8 cellular contexts compared by ENCODE assay signal in genomic region chr14:74882103-74882920, GRCh38. TPM values are rescaled to one million over a fixed set of nuclear protein-coding genes. Genes with fewer than 3 reads are reported as not detected.
DNase-seq lines count a peak whose midpoint lies in the region; ATAC-seq and TF ChIP-seq lines count a peak whose summit lies in the region.

No MANE protein-coding gene starts in this region.

- H3K4me2 ChIP-seq in fibroblast of lung (ENCODE audit: extremely low read depth, insufficient read depth, low read length): peak overlapping the region; percentile 61
- peak overlapping the region; percentile 74 for H3K4me2 ChIP-seq in neuronal stem cell (ENCODE audit: insufficient read depth, low read length, poor library complexity, severe bottlenecking)

- DNase-seq in DMS 273 (lab: John Stamatoyannopoulos, UW; ENCODE audit: unreplicated experiment) (peak; percentile 77), DMS 273 treated with DMSO at 0.1 percent for 48 hours (lab: John Stamatoyannopoulos, UW) (no peak), NB4 (ENCODE audit: low read depth) (peak; percentile 72), fibroblast of lung (ENCODE audit: low read depth in 2 of 2) (peak; percentile 51 to 63), neuronal stem cell (ENCODE audit: low spot score) (peak; percentile 17), upper lobe of left lung (peak in 1 of 2 donors; percentile 60)
- peak; percentile 58 to 60 for DNase-seq in activated T-cell treated with anti-CD3 and anti-CD28 coated beads, Interleukin-2, amount 50 U/mL, for 72 hours

- H3K9me3 ChIP-seq in fibroblast of lung (ENCODE audit: control insufficient read depth, insufficient read depth, low read depth, low read length) (no peaks in the 10 kb centered on the region), neuronal stem cell (replicated peaks in 1 of 2; ENCODE audit: control insufficient read depth in 2 of 2, insufficient read depth in 1 of 2, low read depth in 1 of 2, low read length in 2 of 2) (no peaks in the 10 kb centered on the region), upper lobe of left lung (no peaks in the 10 kb centered on the region)

- WGBS in neuronal stem cell (ENCODE audit: extremely low coverage in 2 of 2, insufficient read length in 2 of 2, insufficient replicate concordance in 1 of 2), 2 donors: no CpG with 5 or more reads among the region's 49 CpGs
- 1% methylated on average over 31 to 36 of the region's 49 CpGs for WGBS in upper lobe of left lung, 2 donors

- TF ChIP-seq EP300 in upper lobe of left lung (IDR thresholded peaks at IDR 0.05): no peak

- H4K91ac ChIP-seq in neuronal stem cell (ENCODE audit: low read depth, low read length, poor library complexity): no peak overlapping the region

- H3K9me3 Mint-ChIP-seq in activated T-cell treated with anti-CD3 and anti-CD28 coated beads, Interleukin-2, amount 50 U/mL, for 72 hours: no peaks in the 10 kb centered on the region

- H3K27me3 ChIP-seq in fibroblast of lung (ENCODE audit: control insufficient read depth, insufficient read depth, low read length) (no peaks in the 10 kb centered on the region), neuronal stem cell (ENCODE audit: control insufficient read depth in 3 of 3, insufficient read depth in 3 of 3, low read depth in 1 of 3, low read length in 3 of 3) (no peaks in the 10 kb centered on the region), upper lobe of left lung (no peaks in the 10 kb centered on the region)

- H4K8ac ChIP-seq in neuronal stem cell (ENCODE audit: low read depth, low read length): no peak overlapping the region

- peaks cover 4 to 18% of the 10 kb centered on the region in 2 donors for H3K36me3 Mint-ChIP-seq in activated T-cell treated with anti-CD3 and anti-CD28 coated beads, Interleukin-2, amount 50 U/mL, for 72 hours (ENCODE audit: insufficient read depth in 2 of 2)

- no peak overlapping the region for H2BK15ac ChIP-seq in neuronal stem cell (ENCODE audit: low read length)

- peak; percentile 34 for ATAC-seq in HG02588 (IDR thresholded peaks at IDR 0.05; ENCODE audit: unreplicated experiment)
- peak; percentile 50 to 63 for ATAC-seq in activated T-cell treated with anti-CD3 and anti-CD28 coated beads, Interleukin-2, amount 50 U/mL, for 72 hours (replicated peaks in 1 of 2)
- peak; percentile 63 to 83 for ATAC-seq in upper lobe of left lung (ENCODE audit: low FRiP score in 2 of 2)

- H2BK5ac ChIP-seq in neuronal stem cell (ENCODE audit: low read length): peak overlapping the region; percentile 40

- no peaks in the 10 kb centered on the region for H3K27me3 Mint-ChIP-seq in activated T-cell treated with anti-CD3 and anti-CD28 coated beads, Interleukin-2, amount 50 U/mL, for 72 hours (ENCODE audit: low read depth)

- H3K4me3 ChIP-seq in NB4 (ENCODE audit: low read depth, low read length): peak overlapping the region; percentile 96
- peak overlapping the region; percentile 67 to 98 (median 86) for H3K4me3 ChIP-seq in fibroblast of lung (replicated peaks in 1 of 4; ENCODE audit: control extremely low read depth in 1 of 4, insufficient read depth in 1 of 4, low read depth in 3 of 4, low read length in 4 of 4)
- peak overlapping the region; percentile 95 to 97 for H3K4me3 ChIP-seq in neuronal stem cell (ENCODE audit: low read length in 2 of 2)
- H3K4me3 ChIP-seq in upper lobe of left lung: peak overlapping the region; percentile 39 to 100 (median 91)

- H3K23ac ChIP-seq in neuronal stem cell (ENCODE audit: low read depth, low read length, poor library complexity): peak overlapping the region; percentile 98

- H3K18ac ChIP-seq in neuronal stem cell (ENCODE audit: low read length): peak overlapping the region; percentile 97

- H3K4me3 Mint-ChIP-seq in activated T-cell treated with anti-CD3 and anti-CD28 coated beads, Interleukin-2, amount 50 U/mL, for 72 hours: peak overlapping the region; percentile 95 to 98

- no peak overlapping the region for H2BK120ac ChIP-seq in neuronal stem cell (ENCODE audit: low read depth, low read length)

- H2BK12ac ChIP-seq in neuronal stem cell (ENCODE audit: low read length): no peak overlapping the region

- TF ChIP-seq POLR2A in NB4 (IDR thresholded peaks at IDR 0.05; ENCODE audit: extremely low read depth, insufficient read length) (no peak), upper lobe of left lung (IDR thresholded peaks at IDR 0.05) (peak in 1 of 4 donors; percentile 14)

- peak overlapping the region; percentile 100 for H3K27ac Mint-ChIP-seq in activated T-cell treated with anti-CD3 and anti-CD28 coated beads, Interleukin-2, amount 50 U/mL, for 72 hours

- H2AK5ac ChIP-seq in neuronal stem cell (ENCODE audit: low read depth, low read length): no peak overlapping the region

- H3K27ac ChIP-seq in fibroblast of lung (ENCODE audit: insufficient read depth, low read length) (peak overlapping the region; percentile 86), neuronal stem cell (replicated peaks; ENCODE audit: low read length) (no peak overlapping the region), upper lobe of left lung (peak overlapping the region; percentile 95 to 98 (median 96))

- H3K4me1 Mint-ChIP-seq in activated T-cell treated with anti-CD3 and anti-CD28 coated beads, Interleukin-2, amount 50 U/mL, for 72 hours (ENCODE audit: low read depth): peaks cover 69% of the 10 kb centered on the region

- H3K36me3 ChIP-seq in fibroblast of lung (ENCODE audit: control insufficient read depth, insufficient read depth, low read length) (peaks cover 1% of the 10 kb centered on the region), neuronal stem cell (replicated peaks in 1 of 2; ENCODE audit: control insufficient read depth in 2 of 2, insufficient read depth in 2 of 2, low read length in 2 of 2) (peaks cover 2 to 39% of the 10 kb centered on the region in 2 donors), upper lobe of left lung (peaks cover 0 to 16% (median 0%) of the 10 kb centered on the region in 4 donors)

- H2AFZ ChIP-seq in fibroblast of lung (ENCODE audit: low read length): peak overlapping the region; percentile 8
- H2AFZ ChIP-seq in neuronal stem cell (ENCODE audit: low read length): peak overlapping the region; percentile 98

- no peaks in the 10 kb centered on the region for H3K79me1 ChIP-seq in neuronal stem cell (ENCODE audit: low read depth, low read length)

- peak overlapping the region; percentile 86 for H3K14ac ChIP-seq in neuronal stem cell (ENCODE audit: low read length)

- TF ChIP-seq CTCF in NB4 (IDR thresholded peaks at IDR 0.05; ENCODE audit: low read depth, low read length) (no peak), fibroblast of lung (conservative IDR thresholded peaks at IDR 0.05 in 1 of 2, IDR thresholded peaks at IDR 0.05 in 1 of 2; ENCODE audit: low read depth in 1 of 2, low read length in 2 of 2) (no peak), upper lobe of left lung (IDR thresholded peaks at IDR 0.05) (peak in 2 of 6 experiments; percentile 4 to 15)

- no peaks in the 10 kb centered on the region for H4K20me1 ChIP-seq in fibroblast of lung (ENCODE audit: control insufficient read depth, extremely low read depth, insufficient read depth, low read length)

- H3K79me2 ChIP-seq in fibroblast of lung (ENCODE audit: control insufficient read depth, insufficient read depth, low read length): peaks cover 50% of the 10 kb centered on the region

- H3K4me1 ChIP-seq in fibroblast of lung (ENCODE audit: control insufficient read depth, extremely low read depth, insufficient read depth, low read length): peaks cover 31% of the 10 kb centered on the region
- H3K4me1 ChIP-seq in neuronal stem cell (ENCODE audit: control insufficient read depth in 2 of 2, insufficient read depth in 1 of 2, low read depth in 1 of 2, low read length in 2 of 2): peaks cover 7 to 10% of the 10 kb centered on the region in 2 donors
- peaks cover 32 to 44% (median 39%) of the 10 kb centered on the region in 4 donors for H3K4me1 ChIP-seq in upper lobe of left lung

- H3K4ac ChIP-seq in neuronal stem cell (ENCODE audit: low read length): no peak overlapping the region

- H3K9ac ChIP-seq in fibroblast of lung (ENCODE audit: insufficient read depth, low read length) (peak overlapping the region; percentile 98), neuronal stem cell (ENCODE audit: low read depth, low read length, poor library complexity) (peak overlapping the region; percentile 95)

RNA-seq across cellular contexts. Expression of gene DLST, which starts 0.6 kb away (rescaled TPM):
- 100 to 1,000 TPM; 151 to 183 TPM for total RNA-seq in activated T-cell treated with anti-CD3 and anti-CD28 coated beads, Interleukin-2, amount 50 U/mL, for 72 hours
- total RNA-seq in fibroblast of lung (47.0 and 95.3 TPM in 2 replicates), upper lobe of left lung (10 to 100 TPM; 81.0 to 95.3 (median 83.1) TPM)
- polyA plus RNA-seq in fibroblast of lung: 214 and 236 TPM in 2 replicates
- 108 and 115 TPM in 2 replicates for polyA plus RNA-seq in fibroblast of lung (2012)
- polyA minus RNA-seq in fibroblast of lung (ENCODE audit: low replicate concordance): 204 and 217 TPM in 2 replicates
- polyA plus RNA-seq in neuronal stem cell (2013, experiment 1 of 2): 48.6 TPM
- polyA plus RNA-seq in neuronal stem cell (2013, experiment 2 of 2): 47.6 TPM

RNA-seq across cellular contexts. Expression of gene PROX2, which starts 6.4 kb away (rescaled TPM):
- under 1 TPM; 0.23 to 0.29 TPM for total RNA-seq in activated T-cell treated with anti-CD3 and anti-CD28 coated beads, Interleukin-2, amount 50 U/mL, for 72 hours
- total RNA-seq in fibroblast of lung: not detected in 2 replicates
- polyA plus RNA-seq in fibroblast of lung: 0.01 TPM in 1 of 2 replicates, not detected in the other
- polyA plus RNA-seq in fibroblast of lung (2012): not detected in 2 replicates
- polyA minus RNA-seq in fibroblast of lung (ENCODE audit: low replicate concordance): not detected in 2 replicates
- not detected for polyA plus RNA-seq in neuronal stem cell (2013, experiment 1 of 2)
- polyA plus RNA-seq in neuronal stem cell (2013, experiment 2 of 2): not detected
- under 1 TPM in 2 of 6 donors, not detected in 4; 0.07 to 0.11 TPM for total RNA-seq in upper lobe of left lung

RNA-seq across cellular contexts. Expression of gene RPS6KL1, which starts 40.7 kb away (rescaled TPM):
- total RNA-seq in activated T-cell treated with anti-CD3 and anti-CD28 coated beads, Interleukin-2, amount 50 U/mL, for 72 hours: 1 to 10 TPM; 4.6 to 6.7 TPM
- total RNA-seq in fibroblast of lung: 0.26 and 1.2 TPM in 2 replicates
- 0.52 and 1.4 TPM in 2 replicates for polyA plus RNA-seq in fibroblast of lung
- 0.26 and 1.2 TPM in 2 replicates for polyA plus RNA-seq in fibroblast of lung (2012)
- not detected in 2 replicates for polyA minus RNA-seq in fibroblast of lung (ENCODE audit: low replicate concordance)
- polyA plus RNA-seq in neuronal stem cell (2013, experiment 1 of 2): 4.4 TPM
- polyA plus RNA-seq in neuronal stem cell (2013, experiment 2 of 2): 4.9 TPM
- total RNA-seq in upper lobe of left lung: 10 to 100 TPM in 2 of 6 donors, 1 to 10 TPM in 4; 3.4 to 29.3 (median 7.3) TPM
